In genomic region chr17:66444001-66444400, GRCh38 we compare ENCODE assay signal across 20 cellular contexts.
DNase-seq lines count a peak whose midpoint lies in the region; ATAC-seq and TF ChIP-seq lines count a peak whose summit lies in the region.
"Had no signal": no experiment of that assay in that cellular context is flagged by ENCODE, and none has a peak within 500 bp of the region (broad histone marks: within the 10 kb centered on the region; RNA-seq: fewer than 3 reads in every experiment).

No MANE protein-coding gene starts in this region.

- no peak overlapping the region for H3K4me3 Mint-ChIP-seq in neural progenitor cell
- H3K4me3 Mint-ChIP-seq: CD8-positive, alpha-beta T cell had no signal

- H3K27me3 Mint-ChIP-seq in neural progenitor cell (ENCODE audit: insufficient read depth, low read depth): peaks cover 7% of the 10 kb centered on the region

- H3K36me3 Mint-ChIP-seq in neural progenitor cell: no peaks in the 10 kb centered on the region

- peaks cover 3% of the 10 kb centered on the region; the same call in 1 of the 2 replicates for H3F3A ChIP-seq in OCI-LY1 (ENCODE audit: insufficient read depth, low read length)
- no peaks in the 10 kb centered on the region for H3F3A ChIP-seq in neural progenitor cell (ENCODE audit: low read depth)

- peak overlapping the region in 2 of 11 experiments; percentile 17 to 72; a peak in 3 of 22 replicates for H3K27ac ChIP-seq in BLaER1 treated with 17β-estradiol and CSF1 and Interleukin-3, amounts not matched to agents 10 nM and 100 nM
- H3K27ac ChIP-seq in DND-41 (ENCODE audit: low read length): 0 out of 2 replicates have a peak overlapping the region, but pooled peaks have one; percentile 41
- peak overlapping the region; percentile 95 for H3K27ac ChIP-seq in OCI-LY1 (ENCODE audit: low read depth, low read length, poor library complexity, severe bottlenecking)
- H3K27ac ChIP-seq in neural progenitor cell: no peak overlapping the region
- H3K27ac ChIP-seq in ovary: no peak overlapping the region
- H3K27ac ChIP-seq: PC-9, SK-N-MC had no signal

- H2AFZ ChIP-seq in DND-41 (ENCODE audit: low read depth, low read length) (no peak overlapping the region), OCI-LY1 (ENCODE audit: low read length) (no peak overlapping the region), neural progenitor cell (replicated peaks) (no peak overlapping the region)
- H2AFZ ChIP-seq: PC-9 had no signal

- H3K4me2 ChIP-seq in BLaER1 treated with 17β-estradiol and CSF1 and Interleukin-3, amounts not matched to agents 10 nM and 100 nM: peak overlapping the region; percentile 73 to 91 (median 83)
- no peak overlapping the region for H3K4me2 ChIP-seq in DND-41 (ENCODE audit: insufficient read depth, low read length)
- no peak overlapping the region for H3K4me2 ChIP-seq in OCI-LY1 (ENCODE audit: low read length)
- H3K4me2 ChIP-seq in neural progenitor cell: no peak overlapping the region
- H3K4me2 ChIP-seq: PC-9 had no signal

- H3K9me3 ChIP-seq in BLaER1 treated with 17β-estradiol and CSF1 and Interleukin-3, amounts not matched to agents 10 nM and 100 nM (replicated peaks in 1 of 11): peaks cover 21 to 44% (median 32%) of the 10 kb centered on the region in 11 experiments
- H3K9me3 ChIP-seq in DND-41 (ENCODE audit: insufficient read depth, low read length, severe bottlenecking): no peaks in the 10 kb centered on the region
- peaks cover 9% of the 10 kb centered on the region for H3K9me3 ChIP-seq in OCI-LY1 (ENCODE audit: low read length)
- no peaks in the 10 kb centered on the region for H3K9me3 ChIP-seq in neural progenitor cell (ENCODE audit: low read depth)
- no peaks in the 10 kb centered on the region for H3K9me3 ChIP-seq in ovary

- WGBS in ovary, 3 donors: 76 to 87% (median 77%) methylated on average over 3 of the region's 3 CpGs

- peak overlapping the region; percentile 16 for H3K27ac Mint-ChIP-seq in neural progenitor cell
- H3K27ac Mint-ChIP-seq: CD8-positive, alpha-beta T cell had no signal

- H3K27me3 ChIP-seq in BLaER1 treated with 17β-estradiol and CSF1 and Interleukin-3, amounts not matched to agents 10 nM and 100 nM: no peaks in the 10 kb centered on the region
- H3K27me3 ChIP-seq in DND-41 (ENCODE audit: insufficient read depth, low read length, poor library complexity): no peaks in the 10 kb centered on the region
- H3K27me3 ChIP-seq in OCI-LY1 (ENCODE audit: insufficient read depth, low read length): no peaks in the 10 kb centered on the region
- no peaks in the 10 kb centered on the region for H3K27me3 ChIP-seq in neural progenitor cell
- no peaks in the 10 kb centered on the region for H3K27me3 ChIP-seq in ovary

- TF ChIP-seq POLR2A in ovary (IDR thresholded peaks at IDR 0.05): no peak

- H3K79me2 ChIP-seq in DND-41 (ENCODE audit: insufficient read depth, low read length) (peaks cover 83% of the 10 kb centered on the region), OCI-LY1 (ENCODE audit: insufficient read depth, low read length) (no peaks in the 10 kb centered on the region; the same call in 1 of the 2 replicates), neural progenitor cell (ENCODE audit: low read depth) (no peaks in the 10 kb centered on the region)

- no peak overlapping the region for H3K4me3 ChIP-seq in BLaER1 treated with 17β-estradiol and CSF1 and Interleukin-3, amounts not matched to agents 10 nM and 100 nM
- H3K4me3 ChIP-seq in DND-41 (ENCODE audit: low read depth in 1 of 2, low read length in 2 of 2) (no peak overlapping the region), OCI-LY1 (ENCODE audit: low read depth, low read length, poor library complexity, severe bottlenecking) (no peak overlapping the region), neural progenitor cell (no peak overlapping the region), ovary (no peak overlapping the region)
- H3K4me3 ChIP-seq: GM12878, PC-9, SK-N-MC had no signal

- H3K9me2 ChIP-seq in OCI-LY1 (ENCODE audit: low read depth, low read length): no peaks in the 10 kb centered on the region

- DNase-seq in DND-41: no peak
- DNase-seq in neural progenitor cell (ENCODE audit: low spot score): no peak
- DNase-seq in NCI-H2107 treated with DMSO at 0.1 percent for 48 hours (lab: John Stamatoyannopoulos, UW; ENCODE audit: unreplicated experiment): no peak
- no peak for DNase-seq in NCI-H1436 (lab: John Stamatoyannopoulos, UW)
- no peak for DNase-seq in ovary
- DNase-seq: Calu3; CD8-positive, alpha-beta T cell; DMS153; NCI-H1092 treated with DMSO at 0.1 percent for 48 hours; NCI-H146; NCI-H2081; NCI-H2171 treated with DMSO at 0.1 percent for 48 hours; NCI-H526 treated with DMSO at 0.1 percent for 48 hours; PC-9; RPMI8226; SHP77 had no signal

- no peak for TF ChIP-seq EP300 in ovary (IDR thresholded peaks at IDR 0.05)

- peaks cover 0 to 17% (median 0%) of the 10 kb centered on the region in 11 experiments; a peak in 2 of 22 replicates for H4K20me1 ChIP-seq in BLaER1 treated with 17β-estradiol and CSF1 and Interleukin-3, amounts not matched to agents 10 nM and 100 nM
- H4K20me1 ChIP-seq in DND-41 (ENCODE audit: insufficient read depth, low read length): no peaks in the 10 kb centered on the region; the same call in 1 of the 2 replicates
- H4K20me1 ChIP-seq in OCI-LY1 (ENCODE audit: insufficient read depth, low read length): no peaks in the 10 kb centered on the region
- H4K20me1 ChIP-seq in neural progenitor cell (ENCODE audit: low read depth): no peaks in the 10 kb centered on the region

- H3K9ac ChIP-seq in BLaER1 treated with 17β-estradiol and CSF1 and Interleukin-3, amounts not matched to agents 10 nM and 100 nM: no peak overlapping the region; a peak in 1 of 22 replicates
- H3K9ac ChIP-seq in DND-41 (ENCODE audit: low read depth, low read length) (no peak overlapping the region), OCI-LY1 (ENCODE audit: low read length) (no peak overlapping the region), neural progenitor cell (no peak overlapping the region)

- peaks cover 0 to 40% (median 7%) of the 10 kb centered on the region in 11 experiments; a peak in 9 of 22 replicates for H3K36me3 ChIP-seq in BLaER1 treated with 17β-estradiol and CSF1 and Interleukin-3, amounts not matched to agents 10 nM and 100 nM
- no peaks in the 10 kb centered on the region; the same call in 1 of the 2 replicates for H3K36me3 ChIP-seq in DND-41 (ENCODE audit: insufficient read depth, low read length)
- peaks cover 30% of the 10 kb centered on the region for H3K36me3 ChIP-seq in OCI-LY1 (ENCODE audit: insufficient read depth, low read length)
- no peaks in the 10 kb centered on the region for H3K36me3 ChIP-seq in neural progenitor cell
- H3K36me3 ChIP-seq in ovary: no peaks in the 10 kb centered on the region

- peaks cover 55 to 83% (median 71%) of the 10 kb centered on the region in 10 experiments for H3K4me1 ChIP-seq in BLaER1 treated with 17β-estradiol and CSF1 and Interleukin-3, amounts not matched to agents 10 nM and 100 nM
- H3K4me1 ChIP-seq in DND-41 (ENCODE audit: insufficient read depth, low read length) (peaks cover 51% of the 10 kb centered on the region), OCI-LY1 (ENCODE audit: insufficient read depth, low read length, severe bottlenecking) (peaks cover 81% of the 10 kb centered on the region), neural progenitor cell (no peaks in the 10 kb centered on the region), ovary (ENCODE audit: insufficient read depth) (no peaks in the 10 kb centered on the region)

- H3K9me3 Mint-ChIP-seq in neural progenitor cell: no peaks in the 10 kb centered on the region
- H3K9me3 Mint-ChIP-seq: CD8-positive, alpha-beta T cell had no signal

- intact Hi-C loops in ovary (cut with DNase I): no loop called here

- TF ChIP-seq CTCF in DND-41 (IDR thresholded peaks at IDR 0.05; ENCODE audit: borderline replicate concordance, extremely low read depth, low read length, poor library complexity, severe bottlenecking): no peak
- no peak for TF ChIP-seq CTCF in OCI-LY1 (IDR thresholded peaks at IDR 0.05; ENCODE audit: low read length)
- no peak for TF ChIP-seq CTCF in neural progenitor cell (IDR thresholded peaks at IDR 0.05)
- no peak for TF ChIP-seq CTCF in ovary (IDR thresholded peaks at IDR 0.05)

- H3K4me1 Mint-ChIP-seq in neural progenitor cell: peaks cover 5% of the 10 kb centered on the region

- no peak for ATAC-seq in DND-41 (ENCODE audit: insufficient read depth, low read depth)
- ATAC-seq: CD8-positive, alpha-beta T cell; GM12878 had no signal

Comparison
In these comparisons a context has a peak if more than half of its experiments do, and no peak if none do; other contexts are left out.
1. H3K27ac ChIP-seq: peak in DND-41 (single experiment) and OCI-LY1 (single experiment); none in neural progenitor cell (single experiment) and ovary (0 of 2).
2. H3K4me2 ChIP-seq: peak in BLaER1 treated with 17β-estradiol and CSF1 and Interleukin-3, amounts not matched to agents 10 nM and 100 nM (11 of 11); none in DND-41 (single experiment), OCI-LY1 (single experiment) and neural progenitor cell (single experiment).